ENCODE assay signal across 11 cellular contexts in genomic region chr9:81826541-81826906, GRCh38.
DNase-seq lines count a peak whose midpoint lies in the region; ATAC-seq and TF ChIP-seq lines count a peak whose summit lies in the region.
"Had no signal": no experiment of that assay in that cellular context is flagged by ENCODE, and none has a peak within 500 bp of the region (broad histone marks: within the 10 kb centered on the region; RNA-seq: fewer than 3 reads in every experiment).

No MANE protein-coding gene starts in this region.

- H3K27ac Mint-ChIP-seq in nephron: peak overlapping the region in 2 of 3 experiments; percentile 25 to 41

- ATAC-seq in GM19397 (IDR thresholded peaks at IDR 0.05; ENCODE audit: unreplicated experiment) (no peak), esophagus mucosa (no peak), omental fat pad (ENCODE audit: low FRiP score) (no peak)
- ATAC-seq: stimulated activated naive CD8-positive, alpha-beta T cell treated with anti-CD3 and anti-CD28 coated beads, Interleukin-15, Interleukin-2, amounts not matched to agents 100 U/mL and 50 U/mL, for 24 hours had no signal

- peak; percentile 26 for TF ChIP-seq CTCF in fibroblast of pulmonary artery (IDR thresholded peaks at IDR 0.05; ENCODE audit: low read length, missing control alignments)
- TF ChIP-seq CTCF in nephron (IDR thresholded peaks at IDR 0.05; ENCODE audit: unreplicated experiment in 3 of 3): no peak
- TF ChIP-seq CTCF in omental fat pad (IDR thresholded peaks at IDR 0.05): no peak

- DNase-seq in DMS153 treated with DMSO at 0.1 percent for 48 hours (lab: John Stamatoyannopoulos, UW; ENCODE audit: unreplicated experiment): peak; percentile 67
- DNase-seq in NCI-H510A treated with DMSO at 0.1 percent for 48 hours (lab: John Stamatoyannopoulos, UW): peak; percentile 41
- peak; percentile 94 for DNase-seq in fibroblast of pulmonary artery (ENCODE audit: low read depth)
- DNase-seq in activated CD8-positive, alpha-beta memory T cell treated with anti-CD3 and anti-CD28 coated beads, Interleukin-2, amount 50 U/mL, for 48 hours: no peak
- DNase-seq in omental fat pad (ENCODE audit: low spot score): no peak
- DNase-seq: cerebellar nuclear complex; stimulated activated naive CD8-positive, alpha-beta T cell treated with anti-CD3 and anti-CD28 coated beads, Interleukin-15, Interleukin-2, amounts not matched to agents 100 U/mL and 50 U/mL, for 24 hours; T1000 had no signal

- no peaks in the 10 kb centered on the region for H3K36me3 Mint-ChIP-seq in nephron (ENCODE audit: low read depth)

- no peak overlapping the region for H3K4me3 Mint-ChIP-seq in nephron

- peaks cover 14% of the 10 kb centered on the region for H3K27me3 Mint-ChIP-seq in nephron (ENCODE audit: low read depth)

- H3K9me3 Mint-ChIP-seq in nephron: no peaks in the 10 kb centered on the region

- peaks cover 41% of the 10 kb centered on the region for H3K4me1 Mint-ChIP-seq in nephron

- no peak overlapping the region for H3K4me3 ChIP-seq in fibroblast of pulmonary artery (replicated peaks; ENCODE audit: low read depth, low read length)

Comparison
In these comparisons a context has a peak if more than half of its experiments do, and no peak if none do; other contexts are left out.
1. DNase-seq: peak in DMS153 treated with DMSO at 0.1 percent for 48 hours (single experiment), NCI-H510A treated with DMSO at 0.1 percent for 48 hours (single experiment) and fibroblast of pulmonary artery (single experiment); none in activated CD8-positive, alpha-beta memory T cell treated with anti-CD3 and anti-CD28 coated beads, Interleukin-2, amount 50 U/mL, for 48 hours (single experiment) and omental fat pad (single experiment).